ENCODE assay signal across 13 cellular contexts in the genomic region with DNA sequence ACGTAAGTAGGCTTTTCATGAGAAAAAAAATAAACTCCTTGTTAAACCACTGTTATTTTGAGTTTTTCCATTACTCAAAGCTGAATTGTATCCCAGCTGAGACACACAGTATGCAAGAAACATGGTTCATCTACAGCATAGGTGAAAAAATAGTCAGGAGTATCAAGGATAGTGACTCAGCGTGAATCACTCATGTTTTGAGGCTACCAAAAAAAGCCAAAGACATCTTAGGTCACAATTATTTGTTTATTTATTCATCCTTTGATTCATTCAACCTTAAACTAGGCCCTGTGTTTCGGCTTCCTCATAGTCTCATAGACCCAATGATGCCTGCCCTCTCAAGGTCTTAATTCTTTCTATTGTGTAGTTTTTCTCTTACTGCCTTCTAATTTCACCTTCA. TPM values are rescaled to one million over a fixed set of nuclear protein-coding genes. Genes with fewer than 3 reads are reported as not detected.
DNase-seq lines count a peak whose midpoint lies in the region; TF ChIP-seq lines count a peak whose summit lies in the region.
"Had no signal": no experiment of that assay in that cellular context is flagged by ENCODE, and none has a peak within 500 bp of the region (broad histone marks: within the 10 kb centered on the region; RNA-seq: fewer than 3 reads in every experiment).

No MANE protein-coding gene starts in this region.

- H3K27me3 ChIP-seq in breast epithelium (no peaks in the 10 kb centered on the region), SJSA1 (replicated peaks) (no peaks in the 10 kb centered on the region)
- H3K27me3 ChIP-seq: pancreas had no signal

- no peak overlapping the region for H3K27ac Mint-ChIP-seq in MCF 10A (ENCODE audit: low read depth, unreplicated experiment)
- H3K27ac Mint-ChIP-seq: endodermal cell had no signal

- DNase-seq in MCF 10A (ENCODE audit: unreplicated experiment), result peak; percentile 73
- no peak for DNase-seq in breast epithelium (ENCODE audit: low spot score in 2 of 2)
- peak; percentile 45 to 73 for DNase-seq in SJSA1 (ENCODE audit: low read depth in 1 of 2, low spot score in 2 of 2)
- DNase-seq in fibroblast of mammary gland (ENCODE audit: low read depth), result peak; percentile 85
- no peak for DNase-seq in NCI-H128 (lab: John Stamatoyannopoulos, UW; ENCODE audit: unreplicated experiment)
- no peak for DNase-seq in CD1c-positive myeloid dendritic cell (ENCODE audit: extremely low spot score)
- no peak for DNase-seq in activated naive CD4-positive, alpha-beta T cell (lab: John Stamatoyannopoulos, UW)
- DNase-seq in HuH-7 (ENCODE audit: low spot score), result no peak
- DNase-seq: anterior cingulate cortex, endodermal cell, pancreas, T-helper 2 cell had no signal

- H3K36me3 ChIP-seq in breast epithelium (no peaks in the 10 kb centered on the region), SJSA1 (no peaks in the 10 kb centered on the region)
- H3K36me3 ChIP-seq: pancreas had no signal

- no peak overlapping the region for H3K4me3 Mint-ChIP-seq in MCF 10A (ENCODE audit: unreplicated experiment)
- H3K4me3 Mint-ChIP-seq: endodermal cell had no signal

- H3K27ac ChIP-seq in breast epithelium, result no peak overlapping the region
- peak overlapping the region; percentile 8; the same call in 1 of the 2 replicates for H3K27ac ChIP-seq in SJSA1
- H3K27ac ChIP-seq: C4-2B, pancreas had no signal

- H3K36me3 Mint-ChIP-seq in MCF 10A (ENCODE audit: insufficient read depth, unreplicated experiment), result no peaks in the 10 kb centered on the region

- BruUV-seq in MCF 10A (replicated peaks; lab: Mats Ljungman, UMichigan), result no TSS peak

- intact Hi-C loops in MCF 10A (cut with micrococcal nuclease) (loop anchor here (1.0 kb wide), 1 partner anchor 54 kb away; no protein-coding TSS in a partner anchor), breast epithelium (cut with DNase I; ENCODE audit: low total_unique reads) (no loop called here)

- H3K9me3 Mint-ChIP-seq in MCF 10A (ENCODE audit: unreplicated experiment), result no peaks in the 10 kb centered on the region
- H3K9me3 Mint-ChIP-seq: endodermal cell had no signal

- H3K4me3 ChIP-seq in breast epithelium (no peak overlapping the region), SJSA1 (no peak overlapping the region), fibroblast of mammary gland (ENCODE audit: control insufficient read depth, low read depth, low read length) (no peak overlapping the region)
- H3K4me3 ChIP-seq: pancreas had no signal

- H3K4me1 ChIP-seq in breast epithelium (no peaks in the 10 kb centered on the region), SJSA1 (replicated peaks) (peaks cover 40% of the 10 kb centered on the region)
- H3K4me1 ChIP-seq: pancreas had no signal

- peaks cover 6% of the 10 kb centered on the region for H3K4me1 Mint-ChIP-seq in MCF 10A (ENCODE audit: insufficient read depth, unreplicated experiment)

- no peaks in the 10 kb centered on the region for H3K9me3 ChIP-seq in breast epithelium
- H3K9me3 ChIP-seq in SJSA1 (replicated peaks), result no peaks in the 10 kb centered on the region
- H3K9me3 ChIP-seq: pancreas had no signal

- no peak for TF ChIP-seq POLR2A in breast epithelium (IDR thresholded peaks at IDR 0.05)

- POLR2A ChIA-PET in MCF 10A (lab: Yijun Ruan, JAX), result no interaction called here

- CTCF ChIA-PET in MCF 10A (lab: Yijun Ruan, JAX), result interaction anchor here (0.6 kb wide), 1 partner anchor 650 kb away, joined by 4 read pairs; no protein-coding TSS in a partner anchor

- H3K27me3 Mint-ChIP-seq in MCF 10A (ENCODE audit: insufficient read depth, unreplicated experiment), result peaks cover 59% of the 10 kb centered on the region

- TF ChIP-seq CTCF in MCF 10A (IDR thresholded peaks at IDR 0.05; ENCODE audit: unreplicated experiment) (no peak), breast epithelium (IDR thresholded peaks at IDR 0.05) (no peak), fibroblast of mammary gland (conservative IDR thresholded peaks at IDR 0.05; ENCODE audit: control insufficient read depth, insufficient read depth, low read depth, low read length) (no peak)

RNA-seq across cellular contexts. Expression of a gene that starts 32.9 kb away (rescaled TPM):
- 32.4 and 37.2 TPM in 2 replicates for total RNA-seq in MCF 10A (2022)
- 10 to 100 TPM; 32.3 to 67.9 (median 50.1) TPM for total RNA-seq in breast epithelium
- 10.9 and 16.1 TPM in 2 replicates for total RNA-seq in SJSA1 (2014; rRNA removed; shearing (Covaris generic))

RNA-seq across cellular contexts. Expression of a gene that starts 51.8 kb away (rescaled TPM):
- total RNA-seq in MCF 10A (2022) (0.16 and 0.25 TPM in 2 replicates), breast epithelium (10 to 100 TPM in 1 of 3 donors, 1 to 10 TPM in 2; 1.3 to 34.1 (median 4.9) TPM)
- total RNA-seq in SJSA1 (2014; rRNA removed; shearing (Covaris generic)), result 0.24 TPM in 1 of 2 replicates, not detected in the other

Comparison
In these comparisons a context has a peak if more than half of its experiments do, and no peak if none do; other contexts are left out.
1. DNase-seq: peak in MCF 10A (single experiment), SJSA1 (2 of 2) and fibroblast of mammary gland (single experiment); none in breast epithelium (0 of 2), NCI-H128 (single experiment), CD1c-positive myeloid dendritic cell (single experiment), activated naive CD4-positive, alpha-beta T cell (0 of 4) and HuH-7 (single experiment).